In genomic region chr7:104906546-104906945, GRCh38 we compare ENCODE assay signal across 24 cellular contexts.
"Had no signal": no experiment of that assay in that cellular context is flagged by ENCODE, and none has a peak within 500 bp of the region (broad histone marks: within the 10 kb centered on the region; RNA-seq: fewer than 3 reads in every experiment).

No MANE protein-coding gene starts in this region.

- H3K27me3 ChIP-seq: colonic mucosa, esophagus squamous epithelium, gastrocnemius medialis, heart right ventricle, left lung had no signal

- H3K4me1 ChIP-seq: colonic mucosa, esophagus squamous epithelium, gastrocnemius medialis, heart right ventricle, left lung, lower lobe of right lung had no signal

- H3K4me3 ChIP-seq: colonic mucosa, esophagus squamous epithelium, gastrocnemius medialis, heart right ventricle, left lung, lower lobe of right lung had no signal

- ATAC-seq: effector memory CD8-positive, alpha-beta T cell; esophagus mucosa; gastrocnemius medialis; heart right ventricle; left lung; left ventricle myocardium superior; lower lobe of right lung had no signal

- H3K27ac ChIP-seq: colonic mucosa, epithelial cell of prostate, esophagus squamous epithelium, gastrocnemius medialis, heart right ventricle, left lung, lower lobe of right lung had no signal

- H3K36me3 ChIP-seq: colonic mucosa, esophagus squamous epithelium, gastrocnemius medialis, heart right ventricle, left lung, lower lobe of right lung had no signal

- FAIRE-seq: endometrium, islet of Langerhans, keratinocyte had no signal

- H3K9me3 ChIP-seq: colonic mucosa, esophagus squamous epithelium, gastrocnemius medialis, heart right ventricle, left lung, lower lobe of right lung had no signal

- DNase-seq: colonic mucosa; cortex of kidney; effector CD8-positive, alpha-beta T cell; effector memory CD8-positive, alpha-beta T cell; endodermal cell; erythroblast; esophagus squamous epithelium; foreskin fibroblast; foreskin melanocyte; gastrocnemius medialis; glutamatergic neuron; head of caudate nucleus; heart right ventricle; hippocampal formation; kidney glomerular epithelial cell; left lung; left ventricle myocardium superior; lower lobe of right lung; mesenchymal stem cell had no signal
